8 cellular contexts compared by ENCODE assay signal in genomic region chr22:38843201-38843715, GRCh38. TPM values are rescaled to one million over a fixed set of nuclear protein-coding genes. Genes with fewer than 3 reads are reported as not detected.
DNase-seq lines count a peak whose midpoint lies in the region; ATAC-seq, FAIRE-seq and TF ChIP-seq lines count a peak whose summit lies in the region.

No MANE protein-coding gene starts in this region.

- H3K9me3 ChIP-seq in HepG2 (ENCODE audit: low read length): no peaks in the 10 kb centered on the region

- H3K9ac ChIP-seq in HepG2 (ENCODE audit: insufficient read depth, low read depth, low read length): peak overlapping the region; percentile 67

- peak; percentile 77 for ATAC-seq in HepG2
- no peak for ATAC-seq in HG03025 (IDR thresholded peaks at IDR 0.05; ENCODE audit: low FRiP score, unreplicated experiment)
- no peak for ATAC-seq in GM18511 (IDR thresholded peaks at IDR 0.05; ENCODE audit: unreplicated experiment)

- no peaks in the 10 kb centered on the region for H3K79me2 ChIP-seq in HepG2 (ENCODE audit: insufficient read depth, low read length)

- 3% methylated on average over 7 of the region's 81 CpGs for WGBS in HepG2 (ENCODE audit: low lambda C conversion rate)

- FAIRE-seq in HepG2 (lab: Jason Lieb, UNC): no peak

- DNase-seq in DMS53 (lab: John Stamatoyannopoulos, UW) (peak; percentile 81), LoVo (ENCODE audit: low spot score) (peak; percentile 45), dermis microvascular lymphatic vessel endothelial cell (ENCODE audit: low read depth in 2 of 2) (peak; percentile 55 to 81), HepG2 (ENCODE audit: low spot score) (peak; percentile 39)
- peak in 3 of 4 experiments; percentile 14 to 48 (median 25) for DNase-seq in activated CD4-positive, CD25-positive, alpha-beta regulatory T cell (lab: John Stamatoyannopoulos, UW)
- peak in 2 of 3 experiments; percentile 26 to 33 for DNase-seq in stimulated activated CD4-positive, alpha-beta T cell treated with anti-CD3 and anti-CD28 coated beads, TNF-alpha, amount 100 ng/mL, for 4 hours (ENCODE audit: low read depth in 3 of 3)

- H3K36me3 ChIP-seq in HepG2 (replicated peaks in 1 of 2; ENCODE audit: control insufficient read depth in 1 of 2, insufficient read depth in 2 of 2, low read length in 2 of 2): no peaks in the 10 kb centered on the region

- peak; percentile 47; the same call in 1 of the 2 replicates for TF ChIP-seq CTCF in HepG2 (CRISPR knock-in tag; IDR thresholded peaks at IDR 0.05)

- H3K4me1 ChIP-seq in HepG2 (ENCODE audit: insufficient read depth, low read length): peaks cover 78% of the 10 kb centered on the region

- H2AFZ ChIP-seq in HepG2 (ENCODE audit: low read length): no peak overlapping the region

- CTCF ChIA-PET in HepG2 (lab: Yijun Ruan, JAX; ENCODE audit: low intra/inter-chr PET ratio, low total read pairs): interaction anchor here (2.1 kb wide), 1 partner anchor 74 kb away, joined by 9 read pairs; no protein-coding TSS in a partner anchor

- intact Hi-C loops in HepG2 (cut with micrococcal nuclease; ENCODE audit: unreplicated experiment): loop anchor here (10.0 kb wide), 1 partner anchor 78 kb away; no protein-coding TSS in a partner anchor

- no TSS peak for BruUV-seq in HepG2 (replicated peaks; lab: Mats Ljungman, UMichigan)

- no peaks in the 10 kb centered on the region for H4K20me1 ChIP-seq in HepG2 (ENCODE audit: insufficient read depth, low read length)

- TF ChIP-seq POLR2A in HepG2 (IDR thresholded peaks at IDR 0.05; ENCODE audit: insufficient read depth in 1 of 2, low read depth in 2 of 2, low read length in 2 of 2): no peak

- H3K27ac ChIP-seq in HepG2 (ENCODE audit: extremely low read length, insufficient read depth, low read length): peak overlapping the region; percentile 9

- in situ Hi-C loops in HepG2 (cut with HindIII; ENCODE audit: extremely low pct_ligation_motif_present, low pct_unique_long_range_greater_than_20kb): no loop called here

- TF ChIP-seq EP300 in HepG2 (IDR thresholded peaks at IDR 0.05; ENCODE audit: low read depth in 2 of 2, low read length in 2 of 2) (no peak), HepG2 (CRISPR knock-in tag; IDR thresholded peaks at IDR 0.05; ENCODE audit: borderline replicate concordance) (no peak)

- H3K4me3 ChIP-seq in HepG2 (replicated peaks in 1 of 3; ENCODE audit: insufficient read depth in 1 of 3, low read depth in 2 of 3, low read length in 3 of 3): peak overlapping the region; percentile 39 to 83 (median 45)

- peak; percentile 82 for TF ChIP-seq RAD21 in HepG2 (CRISPR knock-in tag; IDR thresholded peaks at IDR 0.05)

- POLR2A ChIA-PET in HepG2 (lab: Yijun Ruan, JAX): interaction anchor here (0.6 to 1.2 kb wide), 5 partner anchors 19 to 162 kb away, joined by 3 read pairs; partner anchors contain the start of genes GTPBP1 and TOMM22

- H3K4me2 ChIP-seq in HepG2 (ENCODE audit: low read depth, low read length): peak overlapping the region; percentile 74

- peaks cover 0 to 10% of the 10 kb centered on the region in 2 experiments; a peak in 3 of 5 replicates for H3K27me3 ChIP-seq in HepG2 (ENCODE audit: control insufficient read depth in 1 of 2, insufficient read depth in 2 of 2, low read length in 2 of 2)

TF ChIP-seq in HepG2, 621 proteins besides CTCF, POLR2A, EP300 and RAD21 (continues in another document):
- TF ChIP-seq ZNF446 (CRISPR knock-in tag; IDR thresholded peaks at IDR 0.05): no peak
- peak; percentile 4 for TF ChIP-seq SRSF1 (optimal IDR thresholded peaks at IDR 0.05; ENCODE audit: low read depth, low read length)
- TF ChIP-seq ZNF317 (CRISPR knock-in tag; IDR thresholded peaks at IDR 0.05): no peak

RNA-seq across cellular contexts. Expression of gene NPTXR, which starts 0.6 kb away (rescaled TPM):
- 0.13 TPM in 2 replicates for total RNA-seq in dermis microvascular lymphatic vessel endothelial cell
- 2.5 and 2.6 TPM in 2 replicates for total RNA-seq in HepG2 (2016; rRNA removed; fragmentation: Illumina TruSeq; extraction: Trizol)
- total RNA-seq in HepG2 (2016; cell fraction: cytosol; rRNA removed; fragmentation: Illumina TruSeq; extraction: Trizol; ENCODE audit: low read depth): 0.44 and 0.51 TPM in 2 replicates
- 2.1 and 2.5 TPM in 2 replicates for total RNA-seq in HepG2 (2016; cell fraction: insoluble cytoplasmic fraction; rRNA removed; fragmentation: Illumina TruSeq; extraction: Trizol)
- 2.4 TPM in 2 replicates for total RNA-seq in HepG2 (2016; cell fraction: membrane; rRNA removed; fragmentation: Illumina TruSeq; extraction: Trizol)
- 5.7 and 7.1 TPM in 2 replicates for total RNA-seq in HepG2 (2016; cell fraction: nucleus; rRNA removed; fragmentation: Illumina TruSeq; extraction: Trizol)
- 4.8 and 6.7 TPM in 2 replicates for polyA plus RNA-seq in HepG2 (2011; rRNA removed)
- polyA plus RNA-seq in HepG2 (2011; cell fraction: cytosol; rRNA removed): 4.4 and 4.7 TPM in 2 replicates
- 7.5 and 8.6 TPM in 2 replicates for polyA plus RNA-seq in HepG2 (2011; cell fraction: nucleus; rRNA removed)
- polyA plus RNA-seq in HepG2 (2012): 13.2 and 13.3 TPM in 2 replicates
- 0.61 and 0.71 TPM in 2 replicates for polyA plus RNA-seq in HepG2 (2016; cell fraction: cytosol; fragmentation: Illumina TruSeq; extraction: Trizol; ENCODE audit: low read depth)
- 3.2 and 4.5 TPM in 2 replicates for polyA plus RNA-seq in HepG2 (2016; cell fraction: insoluble cytoplasmic fraction; fragmentation: Illumina TruSeq; extraction: Trizol; ENCODE audit: low read depth)
- 1.6 and 1.8 TPM in 2 replicates for polyA plus RNA-seq in HepG2 (2016; cell fraction: membrane; fragmentation: Illumina TruSeq; extraction: Trizol; ENCODE audit: low read depth)
- 13.4 and 14.4 TPM in 2 replicates for polyA plus RNA-seq in HepG2 (2016; cell fraction: nucleus; fragmentation: Illumina TruSeq; extraction: Trizol; ENCODE audit: insufficient read depth, low read depth)
- polyA minus RNA-seq in HepG2 (2011; rRNA and poly(A)+ RNA removed; ENCODE audit: low replicate concordance): 2.5 and 11.6 TPM in 2 replicates
- polyA minus RNA-seq in HepG2 (2011; cell fraction: cytosol; rRNA and poly(A)+ RNA removed): 6.9 and 7.3 TPM in 2 replicates
- 2.4 and 3.4 TPM in 2 replicates for polyA minus RNA-seq in HepG2 (2011; cell fraction: nucleus; rRNA and poly(A)+ RNA removed)

RNA-seq across cellular contexts. Expression of gene CBX6, which starts 28.8 kb away (rescaled TPM):
- 13.4 and 15.7 TPM in 2 replicates for total RNA-seq in dermis microvascular lymphatic vessel endothelial cell
- 4.7 and 6.5 TPM in 2 replicates for total RNA-seq in HepG2 (2016; rRNA removed; fragmentation: Illumina TruSeq; extraction: Trizol)
- 0.51 and 0.79 TPM in 2 replicates for total RNA-seq in HepG2 (2016; cell fraction: cytosol; rRNA removed; fragmentation: Illumina TruSeq; extraction: Trizol; ENCODE audit: low read depth)
- total RNA-seq in HepG2 (2016; cell fraction: insoluble cytoplasmic fraction; rRNA removed; fragmentation: Illumina TruSeq; extraction: Trizol): 4.0 and 6.6 TPM in 2 replicates
- 2.0 TPM in 2 replicates for total RNA-seq in HepG2 (2016; cell fraction: membrane; rRNA removed; fragmentation: Illumina TruSeq; extraction: Trizol)
- 7.6 and 8.9 TPM in 2 replicates for total RNA-seq in HepG2 (2016; cell fraction: nucleus; rRNA removed; fragmentation: Illumina TruSeq; extraction: Trizol)
- polyA plus RNA-seq in HepG2 (2011; rRNA removed): 1.7 and 2.6 TPM in 2 replicates
- 1.2 and 1.3 TPM in 2 replicates for polyA plus RNA-seq in HepG2 (2011; cell fraction: cytosol; rRNA removed)
- polyA plus RNA-seq in HepG2 (2011; cell fraction: nucleus; rRNA removed): 13.0 and 15.1 TPM in 2 replicates
- 4.0 and 5.0 TPM in 2 replicates for polyA plus RNA-seq in HepG2 (2012)
- 0.35 and 0.47 TPM in 2 replicates for polyA plus RNA-seq in HepG2 (2016; cell fraction: cytosol; fragmentation: Illumina TruSeq; extraction: Trizol; ENCODE audit: low read depth)
- 3.9 and 4.7 TPM in 2 replicates for polyA plus RNA-seq in HepG2 (2016; cell fraction: insoluble cytoplasmic fraction; fragmentation: Illumina TruSeq; extraction: Trizol; ENCODE audit: low read depth)
- polyA plus RNA-seq in HepG2 (2016; cell fraction: membrane; fragmentation: Illumina TruSeq; extraction: Trizol; ENCODE audit: low read depth): 0.98 and 1.0 TPM in 2 replicates
- 13.0 and 13.1 TPM in 2 replicates for polyA plus RNA-seq in HepG2 (2016; cell fraction: nucleus; fragmentation: Illumina TruSeq; extraction: Trizol; ENCODE audit: insufficient read depth, low read depth)
- 8.8 and 30.1 TPM in 2 replicates for polyA minus RNA-seq in HepG2 (2011; rRNA and poly(A)+ RNA removed; ENCODE audit: low replicate concordance)
- 5.5 and 5.9 TPM in 2 replicates for polyA minus RNA-seq in HepG2 (2011; cell fraction: cytosol; rRNA and poly(A)+ RNA removed)
- polyA minus RNA-seq in HepG2 (2011; cell fraction: nucleus; rRNA and poly(A)+ RNA removed): 9.9 and 16.2 TPM in 2 replicates

RNA-seq across cellular contexts. Expression of gene DNAL4, which starts 49.3 kb away (rescaled TPM):
- 11.8 and 16.2 TPM in 2 replicates for total RNA-seq in dermis microvascular lymphatic vessel endothelial cell
- 8.0 and 8.8 TPM in 2 replicates for total RNA-seq in HepG2 (2016; rRNA removed; fragmentation: Illumina TruSeq; extraction: Trizol)
- 8.4 and 10.6 TPM in 2 replicates for total RNA-seq in HepG2 (2016; cell fraction: cytosol; rRNA removed; fragmentation: Illumina TruSeq; extraction: Trizol; ENCODE audit: low read depth)
- 7.8 and 8.3 TPM in 2 replicates for total RNA-seq in HepG2 (2016; cell fraction: insoluble cytoplasmic fraction; rRNA removed; fragmentation: Illumina TruSeq; extraction: Trizol)
- total RNA-seq in HepG2 (2016; cell fraction: membrane; rRNA removed; fragmentation: Illumina TruSeq; extraction: Trizol): 15.9 and 18.1 TPM in 2 replicates
- 3.2 and 3.8 TPM in 2 replicates for total RNA-seq in HepG2 (2016; cell fraction: nucleus; rRNA removed; fragmentation: Illumina TruSeq; extraction: Trizol)
- polyA plus RNA-seq in HepG2 (2011; rRNA removed): 9.0 and 10.7 TPM in 2 replicates
- 11.6 and 14.0 TPM in 2 replicates for polyA plus RNA-seq in HepG2 (2011; cell fraction: cytosol; rRNA removed)
- 6.6 and 8.0 TPM in 2 replicates for polyA plus RNA-seq in HepG2 (2011; cell fraction: nucleus; rRNA removed)
- polyA plus RNA-seq in HepG2 (2012): 4.6 and 5.9 TPM in 2 replicates
- 10.5 and 11.9 TPM in 2 replicates for polyA plus RNA-seq in HepG2 (2016; cell fraction: cytosol; fragmentation: Illumina TruSeq; extraction: Trizol; ENCODE audit: low read depth)
- polyA plus RNA-seq in HepG2 (2016; cell fraction: insoluble cytoplasmic fraction; fragmentation: Illumina TruSeq; extraction: Trizol; ENCODE audit: low read depth): 7.7 and 9.2 TPM in 2 replicates
- polyA plus RNA-seq in HepG2 (2016; cell fraction: membrane; fragmentation: Illumina TruSeq; extraction: Trizol; ENCODE audit: low read depth): 13.7 and 14.4 TPM in 2 replicates
- 5.5 and 8.1 TPM in 2 replicates for polyA plus RNA-seq in HepG2 (2016; cell fraction: nucleus; fragmentation: Illumina TruSeq; extraction: Trizol; ENCODE audit: insufficient read depth, low read depth)
- 6.9 and 10.7 TPM in 2 replicates for polyA minus RNA-seq in HepG2 (2011; rRNA and poly(A)+ RNA removed; ENCODE audit: low replicate concordance)
- 1.5 and 2.4 TPM in 2 replicates for polyA minus RNA-seq in HepG2 (2011; cell fraction: cytosol; rRNA and poly(A)+ RNA removed)
- 1.0 and 1.5 TPM in 2 replicates for polyA minus RNA-seq in HepG2 (2011; cell fraction: nucleus; rRNA and poly(A)+ RNA removed)

Comparison
In these comparisons a context has a peak if more than half of its experiments do, and no peak if none do; other contexts are left out.
1. DNase-seq: peak in every context shown above with its lines; median percentile 81 in DMS53; 68 in dermis microvascular lymphatic vessel endothelial cell; 45 in LoVo; 39 in HepG2; 30 in stimulated activated CD4-positive, alpha-beta T cell treated with anti-CD3 and anti-CD28 coated beads, TNF-alpha, amount 100 ng/mL, for 4 hours; 25 in activated CD4-positive, CD25-positive, alpha-beta regulatory T cell.